In genomic region chr5:141637693-141638419, GRCh38 we compare ENCODE assay signal across 1 cellular context.
TF ChIP-seq lines count a peak whose summit lies in the region.

No MANE protein-coding gene starts in this region.

TF ChIP-seq in HepG2, 621 proteins besides CTCF, POLR2A, EP300 and RAD21 (continued from another document and continues in another):
- TF ChIP-seq ZNF710 (CRISPR knock-in tag; IDR thresholded peaks at IDR 0.05; ENCODE audit: borderline replicate concordance) (peak; percentile 39; the same call in 1 of the 2 replicates), ZNF484 (CRISPR knock-in tag; IDR thresholded peaks at IDR 0.05; ENCODE audit: borderline replicate concordance, low read depth) (no peak), ZBTB20 (CRISPR knock-in tag; IDR thresholded peaks at IDR 0.05; ENCODE audit: borderline replicate concordance, low read depth) (no peak), ZFP62 (CRISPR knock-in tag; IDR thresholded peaks at IDR 0.05) (no peak), ZNF549 (CRISPR knock-in tag; IDR thresholded peaks at IDR 0.05) (no peak), KLF16 (CRISPR knock-in tag; IDR thresholded peaks at IDR 0.05) (peak in 1 of 2 experiments; percentile 59; a peak in 1 of 4 replicates), NFYB (CRISPR knock-in tag; IDR thresholded peaks at IDR 0.05) (no peak), MED8 (CRISPR knock-in tag; IDR thresholded peaks at IDR 0.05; ENCODE audit: insufficient replicate concordance) (no peak), PTBP1 (IDR thresholded peaks at IDR 0.05; ENCODE audit: low read depth, low read length, poor library complexity, severe bottlenecking) (no peak), E2F5 (CRISPR knock-in tag; conservative IDR thresholded peaks at IDR 0.05) (0 out of 2 replicates have a peak, but pooled peaks have one; percentile 41), SAP130 (CRISPR knock-in tag; IDR thresholded peaks at IDR 0.05; ENCODE audit: low read depth) (peak; percentile 6; the same call in 1 of the 2 replicates), FOXK1 (CRISPR knock-in tag; IDR thresholded peaks at IDR 0.05; ENCODE audit: borderline replicate concordance, low read depth) (no peak), ASH2L (IDR thresholded peaks at IDR 0.05; ENCODE audit: insufficient read length, low read depth, low read length) (no peak), KLF12 (CRISPR knock-in tag; IDR thresholded peaks at IDR 0.05; ENCODE audit: borderline replicate concordance) (no peak), YEATS4 (CRISPR knock-in tag; IDR thresholded peaks at IDR 0.05; ENCODE audit: borderline replicate concordance) (peak; percentile 56; the same call in 1 of the 2 replicates), PATZ1 (CRISPR knock-in tag; IDR thresholded peaks at IDR 0.05) (peak; percentile 32; the same call in 1 of the 2 replicates), ZNF160 (CRISPR knock-in tag; IDR thresholded peaks at IDR 0.05) (no peak), NAIF1 (CRISPR knock-in tag; IDR thresholded peaks at IDR 0.05; ENCODE audit: borderline replicate concordance) (no peak), ZNF317 (CRISPR knock-in tag; IDR thresholded peaks at IDR 0.05) (peak; percentile 47; the same call in 1 of the 2 replicates), ZNF558 (CRISPR knock-in tag; IDR thresholded peaks at IDR 0.05; ENCODE audit: borderline replicate concordance) (0 out of 2 replicates have a peak, but pooled peaks have one; percentile 16), FOXP1 (IDR thresholded peaks at IDR 0.05) (no peak), FOXP1 (CRISPR knock-in tag; IDR thresholded peaks at IDR 0.05) (no peak), ZHX1 (CRISPR knock-in tag; IDR thresholded peaks at IDR 0.05; ENCODE audit: low read depth) (no peak), PBX3 (CRISPR knock-in tag; IDR thresholded peaks at IDR 0.05; ENCODE audit: borderline replicate concordance) (no peak), JUND (CRISPR knock-in tag; IDR thresholded peaks at IDR 0.05) (no peak), SIN3B (IDR thresholded peaks at IDR 0.05; ENCODE audit: low read length) (no peak), ZNF460 (CRISPR knock-in tag; IDR thresholded peaks at IDR 0.05; ENCODE audit: borderline replicate concordance) (no peak), MBNL3 (CRISPR knock-in tag; conservative IDR thresholded peaks at IDR 0.05) (no peak), ZNF274 (CRISPR knock-in tag; IDR thresholded peaks at IDR 0.05) (peak; percentile 41; the same call in 1 of the 2 replicates), RBM39 (IDR thresholded peaks at IDR 0.05; ENCODE audit: low read depth, low read length, poor library complexity, severe bottlenecking) (no peak), SRF (IDR thresholded peaks at IDR 0.05; ENCODE audit: low read depth, low read length) (no peak), GMEB1 (CRISPR knock-in tag; IDR thresholded peaks at IDR 0.05; ENCODE audit: borderline replicate concordance) (no peak), NR1H2 (CRISPR knock-in tag; IDR thresholded peaks at IDR 0.05; ENCODE audit: borderline replicate concordance, low read depth) (no peak), TRAFD1 (CRISPR knock-in tag; IDR thresholded peaks at IDR 0.05; ENCODE audit: borderline replicate concordance) (0 out of 2 replicates have a peak, but pooled peaks have one; percentile 10), HNRNPH1 (optimal IDR thresholded peaks at IDR 0.05; ENCODE audit: low read depth, low read length) (no peak), SPEN (CRISPR knock-in tag; IDR thresholded peaks at IDR 0.05; ENCODE audit: low read depth) (peak; percentile 14; the same call in 1 of the 2 replicates), ZNF337 (CRISPR knock-in tag; IDR thresholded peaks at IDR 0.05; ENCODE audit: borderline replicate concordance, low read depth) (no peak), ARID3A (IDR thresholded peaks at IDR 0.05; ENCODE audit: low read depth, low read length) (no peak), RFX5 (IDR thresholded peaks at IDR 0.05; ENCODE audit: low read depth, low read length) (no peak), MEIS2 (CRISPR knock-in tag; IDR thresholded peaks at IDR 0.05) (peak; percentile 8; the same call in 1 of the 2 replicates), PLSCR1 (CRISPR knock-in tag; IDR thresholded peaks at IDR 0.05; ENCODE audit: borderline replicate concordance) (no peak), ZNF773 (CRISPR knock-in tag; IDR thresholded peaks at IDR 0.05; ENCODE audit: borderline replicate concordance) (no peak), ZNF703 (CRISPR knock-in tag; IDR thresholded peaks at IDR 0.05; ENCODE audit: borderline replicate concordance) (no peak; the same call in 1 of the 2 replicates), EED (CRISPR knock-in tag; IDR thresholded peaks at IDR 0.05) (no peak), GABPA (IDR thresholded peaks at IDR 0.05; ENCODE audit: low read depth, low read length) (no peak), GABPA (CRISPR knock-in tag; IDR thresholded peaks at IDR 0.05; ENCODE audit: low read depth) (0 out of 2 replicates have a peak, but pooled peaks have one; percentile 16), ZNF577 (CRISPR knock-in tag; IDR thresholded peaks at IDR 0.05; ENCODE audit: borderline replicate concordance, low read depth) (no peak), PRPF4 (IDR thresholded peaks at IDR 0.05; ENCODE audit: low read depth, low read length, poor library complexity, severe bottlenecking) (peak; percentile 55), SP2 (CRISPR knock-in tag; IDR thresholded peaks at IDR 0.05) (no peak), STAG1 (CRISPR knock-in tag; IDR thresholded peaks at IDR 0.05) (peak; percentile 26; the same call in 1 of the 2 replicates), KAT7 (CRISPR knock-in tag; IDR thresholded peaks at IDR 0.05; ENCODE audit: borderline replicate concordance) (peak; percentile 52; the same call in 1 of the 2 replicates)
